In the genomic region with DNA sequence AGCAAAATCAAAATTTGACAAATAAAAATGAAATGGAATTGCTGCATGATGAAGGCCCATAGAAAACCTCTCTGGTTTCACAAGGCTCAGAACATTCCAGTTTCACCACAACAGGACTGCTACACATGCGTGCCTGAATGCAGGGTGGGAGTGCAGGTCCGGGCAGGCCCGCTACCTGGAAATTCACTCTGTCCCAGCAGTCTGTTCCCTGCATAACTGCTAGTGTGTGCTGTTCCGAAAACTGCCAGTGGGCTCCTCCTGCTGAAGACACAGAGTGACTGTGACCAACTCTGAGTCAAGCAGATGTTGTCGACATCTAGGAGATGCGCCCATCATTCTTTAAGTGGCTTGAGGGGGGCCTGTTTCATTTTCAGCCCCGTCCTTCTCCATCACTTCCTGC, we compare ENCODE assay signal across 2 cellular contexts.
TF ChIP-seq lines count a peak whose summit lies in the region.

No MANE protein-coding gene starts in this region.

TF ChIP-seq in HEK293, 187 proteins besides CTCF, POLR2A, EP300 and RAD21 (continued from another document):
- TF ChIP-seq, protein P1, sequence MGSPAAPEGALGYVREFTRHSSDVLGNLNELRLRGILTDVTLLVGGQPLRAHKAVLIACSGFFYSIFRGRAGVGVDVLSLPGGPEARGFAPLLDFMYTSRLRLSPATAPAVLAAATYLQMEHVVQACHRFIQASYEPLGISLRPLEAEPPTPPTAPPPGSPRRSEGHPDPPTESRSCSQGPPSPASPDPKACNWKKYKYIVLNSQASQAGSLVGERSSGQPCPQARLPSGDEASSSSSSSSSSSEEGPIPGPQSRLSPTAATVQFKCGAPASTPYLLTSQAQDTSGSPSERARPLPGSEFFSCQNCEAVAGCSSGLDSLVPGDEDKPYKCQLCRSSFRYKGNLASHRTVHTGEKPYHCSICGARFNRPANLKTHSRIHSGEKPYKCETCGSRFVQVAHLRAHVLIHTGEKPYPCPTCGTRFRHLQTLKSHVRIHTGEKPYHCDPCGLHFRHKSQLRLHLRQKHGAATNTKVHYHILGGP (tag by site-specific recombination; IDR thresholded peaks at IDR 0.05): no peak
- TF ChIP-seq, protein P2, sequence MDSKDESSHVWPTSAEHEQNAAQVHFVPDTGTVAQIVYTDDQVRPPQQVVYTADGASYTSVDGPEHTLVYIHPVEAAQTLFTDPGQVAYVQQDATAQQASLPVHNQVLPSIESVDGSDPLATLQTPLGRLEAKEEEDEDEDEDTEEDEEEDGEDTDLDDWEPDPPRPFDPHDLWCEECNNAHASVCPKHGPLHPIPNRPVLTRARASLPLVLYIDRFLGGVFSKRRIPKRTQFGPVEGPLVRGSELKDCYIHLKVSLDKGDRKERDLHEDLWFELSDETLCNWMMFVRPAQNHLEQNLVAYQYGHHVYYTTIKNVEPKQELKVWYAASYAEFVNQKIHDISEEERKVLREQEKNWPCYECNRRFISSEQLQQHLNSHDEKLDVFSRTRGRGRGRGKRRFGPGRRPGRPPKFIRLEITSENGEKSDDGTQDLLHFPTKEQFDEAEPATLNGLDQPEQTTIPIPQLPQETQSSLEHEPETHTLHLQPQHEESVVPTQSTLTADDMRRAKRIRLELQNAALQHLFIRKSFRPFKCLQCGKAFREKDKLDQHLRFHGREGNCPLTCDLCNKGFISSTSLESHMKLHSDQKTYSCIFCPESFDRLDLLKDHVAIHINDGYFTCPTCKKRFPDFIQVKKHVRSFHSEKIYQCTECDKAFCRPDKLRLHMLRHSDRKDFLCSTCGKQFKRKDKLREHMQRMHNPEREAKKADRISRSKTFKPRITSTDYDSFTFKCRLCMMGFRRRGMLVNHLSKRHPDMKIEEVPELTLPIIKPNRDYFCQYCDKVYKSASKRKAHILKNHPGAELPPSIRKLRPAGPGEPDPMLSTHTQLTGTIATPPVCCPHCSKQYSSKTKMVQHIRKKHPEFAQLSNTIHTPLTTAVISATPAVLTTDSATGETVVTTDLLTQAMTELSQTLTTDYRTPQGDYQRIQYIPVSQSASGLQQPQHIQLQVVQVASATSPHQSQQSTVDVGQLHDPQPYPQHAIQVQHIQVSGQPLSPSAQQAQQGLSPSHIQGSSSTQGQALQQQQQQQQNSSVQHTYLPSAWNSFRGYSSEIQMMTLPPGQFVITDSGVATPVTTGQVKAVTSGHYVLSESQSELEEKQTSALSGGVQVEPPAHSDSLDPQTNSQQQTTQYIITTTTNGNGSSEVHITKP (tag by site-specific recombination; IDR thresholded peaks at IDR 0.05): peak; percentile 64

TF ChIP-seq in K562, 482 proteins besides CTCF, POLR2A, EP300 and RAD21:
- TF ChIP-seq, protein P2 (IDR thresholded peaks at IDR 0.05; ENCODE audit: partially characterized antibody): peak; percentile 28
- TF ChIP-seq ZBTB7A (IDR thresholded peaks at IDR 0.05; ENCODE audit: borderline replicate concordance, control insufficient read depth, low read depth, low read length): no peak
